Comparison of ENCODE assay signal across 28 cellular contexts in the genomic region with DNA sequence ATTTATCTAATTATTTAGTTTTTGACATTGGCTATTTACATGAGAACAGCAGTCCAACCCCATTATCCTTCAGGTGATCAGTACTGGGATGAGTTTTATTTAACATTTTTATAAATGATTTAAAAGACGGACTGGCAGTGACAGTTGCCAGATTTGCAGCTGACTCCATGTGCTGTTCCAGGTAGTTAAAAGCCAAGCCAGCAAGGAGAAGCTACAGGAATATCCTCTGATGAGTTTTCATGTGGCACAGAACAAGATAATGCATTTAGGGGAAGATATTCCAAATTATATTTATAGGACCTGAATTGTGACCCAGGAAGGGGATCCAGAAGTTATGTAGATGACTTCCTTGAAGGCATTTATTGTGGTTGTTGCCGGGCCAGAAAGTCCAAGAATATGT. TPM values are rescaled to one million over a fixed set of nuclear protein-coding genes. Genes with fewer than 3 reads are reported as not detected.
A peak's percentile ranks its signal among the peaks of the same experiment; 100 is the strongest.
DNase-seq lines count a peak whose midpoint lies in the region; ATAC-seq and TF ChIP-seq lines count a peak whose summit lies in the region.
"Had no signal": no experiment of that assay in that cellular context is flagged by ENCODE, and none has a peak within 500 bp of the region (broad histone marks: within the 10 kb centered on the region; RNA-seq: fewer than 3 reads in every experiment).

No MANE protein-coding gene starts in this region.

- TF ChIP-seq POLR2A in gastroesophageal sphincter (IDR thresholded peaks at IDR 0.05) (no peak), Peyer's patch (IDR thresholded peaks at IDR 0.05) (no peak)

- H2AFZ ChIP-seq in GM23248: no peak overlapping the region

- H3K36me3 ChIP-seq in GM23248 (ENCODE audit: low read depth) (0 out of 2 replicates have a peak, but pooled peaks cover 10% of the 10 kb centered on the region), SJSA1 (no peaks in the 10 kb centered on the region), gastroesophageal sphincter (no peaks in the 10 kb centered on the region), skeletal muscle tissue (ENCODE audit: control insufficient read depth in 3 of 3, insufficient read depth in 3 of 3, low read length in 3 of 3) (no peaks in the 10 kb centered on the region), Peyer's patch (no peaks in the 10 kb centered on the region)
- H3K36me3 ChIP-seq: adrenal gland, esophagus squamous epithelium, pancreas, SJCRH30, tibial artery had no signal

- H3K4me1 ChIP-seq in GM23248 (ENCODE audit: insufficient read depth) (peaks cover 86% of the 10 kb centered on the region), SJSA1 (replicated peaks) (peaks cover 50% of the 10 kb centered on the region), gastroesophageal sphincter (peaks cover 28 to 100% (median 30%) of the 10 kb centered on the region in 3 donors), skeletal muscle tissue (ENCODE audit: control insufficient read depth in 3 of 3, insufficient read depth in 3 of 3, low read length in 3 of 3) (peaks cover 24 to 45% (median 42%) of the 10 kb centered on the region in 3 donors), Peyer's patch (peaks cover 0 to 18% (median 0%) of the 10 kb centered on the region in 4 donors)

- DNase-seq in GM23248 (peak; percentile 2), SJSA1 (ENCODE audit: low read depth in 1 of 2, low spot score in 2 of 2) (no peak), Peyer's patch (no peak), left colon (no peak)
- DNase-seq in activated naive CD4-positive, alpha-beta T cell treated with anti-CD3 and anti-CD28 coated beads, Interleukin-2, amount 50 U/mL, for 16 hours: no peak
- DNase-seq: activated CD4-positive, alpha-beta T cell treated with anti-CD3 and anti-CD28 coated beads, Interleukin-2, amount 50 U/mL, for 48 hours; activated naive CD4-positive, alpha-beta T cell; activated T-cell treated with anti-CD3 and anti-CD28 coated beads, Interleukin-2, amount 50 U/mL, for 48 hours; adrenal gland; Calu3; cerebellar nuclear complex; dermis blood vessel endothelial cell; DND-41; esophagus squamous epithelium; GF-D8; HFFc6; hippocampal formation; immature natural killer cell; NCI-H1105; NCI-H187 treated with DMSO at 0.1 percent for 48 hours; NCI-H2171; NCI-H510A; pancreas; SJCRH30; tibial artery had no signal

- H3K9me3 ChIP-seq in GM23248 (ENCODE audit: low read depth): no peaks in the 10 kb centered on the region
- no peaks in the 10 kb centered on the region for H3K9me3 ChIP-seq in SJSA1 (replicated peaks)
- no peaks in the 10 kb centered on the region for H3K9me3 ChIP-seq in gastroesophageal sphincter
- H3K9me3 ChIP-seq in skeletal muscle tissue (ENCODE audit: control insufficient read depth in 3 of 3, low read length in 3 of 3): no peaks in the 10 kb centered on the region
- no peaks in the 10 kb centered on the region for H3K9me3 ChIP-seq in Peyer's patch
- H3K9me3 ChIP-seq: adrenal gland, esophagus squamous epithelium, pancreas, SJCRH30, tibial artery had no signal

- TF ChIP-seq EP300 in gastroesophageal sphincter (IDR thresholded peaks at IDR 0.05): no peak

- TF ChIP-seq CTCF in gastroesophageal sphincter (IDR thresholded peaks at IDR 0.05): no peak
- no peak for TF ChIP-seq CTCF in Peyer's patch (IDR thresholded peaks at IDR 0.05)

- H3K9ac ChIP-seq in GM23248 (peak overlapping the region; percentile 38; the same call in 1 of the 2 replicates), skeletal muscle tissue (ENCODE audit: low read depth in 1 of 3, low read length in 3 of 3) (peak overlapping the region in 1 of 3 donors; percentile 27)

- in situ Hi-C loops in GM23248 (cut with MboI): no loop called here

- H3K79me2 ChIP-seq in GM23248 (ENCODE audit: insufficient read depth): peaks cover 100% of the 10 kb centered on the region

- peaks cover 39% of the 10 kb centered on the region for H4K20me1 ChIP-seq in GM23248 (ENCODE audit: insufficient read depth)

- ATAC-seq in gastroesophageal sphincter (no peak), left colon (no peak)
- ATAC-seq: K562, pancreas had no signal

- H3K27me3 ChIP-seq in GM23248 (replicated peaks; ENCODE audit: insufficient read depth) (no peaks in the 10 kb centered on the region), SJSA1 (replicated peaks) (no peaks in the 10 kb centered on the region), gastroesophageal sphincter (no peaks in the 10 kb centered on the region), skeletal muscle tissue (ENCODE audit: control insufficient read depth in 3 of 3, insufficient read depth in 3 of 3, low read length in 3 of 3) (no peaks in the 10 kb centered on the region), Peyer's patch (no peaks in the 10 kb centered on the region)
- H3K27me3 ChIP-seq: adrenal gland, esophagus squamous epithelium, pancreas, SJCRH30, tibial artery had no signal

- peak overlapping the region; percentile 36 for H3K27ac ChIP-seq in GM23248
- peak overlapping the region; percentile 61 for H3K27ac ChIP-seq in SJSA1
- peak overlapping the region in 3 of 4 donors; percentile 3 to 49 (median 29) for H3K27ac ChIP-seq in gastroesophageal sphincter
- H3K27ac ChIP-seq in skeletal muscle tissue (ENCODE audit: low read depth, low read length): peak overlapping the region; percentile 50
- no peak overlapping the region for H3K27ac ChIP-seq in Peyer's patch
- H3K27ac ChIP-seq: esophagus squamous epithelium, pancreas, SJCRH30, tibial artery had no signal

- H3K4me3 ChIP-seq in GM23248 (peak overlapping the region; percentile 93), SJSA1 (no peak overlapping the region), gastroesophageal sphincter (no peak overlapping the region), skeletal muscle tissue (ENCODE audit: low read length in 3 of 3) (peak overlapping the region in 2 of 3 donors; percentile 29 to 34), Peyer's patch (no peak overlapping the region)
- H3K4me3 ChIP-seq: adrenal gland, esophagus squamous epithelium, K562, pancreas, SJCRH30, tibial artery had no signal

- WGBS in GM23248 (ENCODE audit: low coverage in 1 of 2, low lambda C conversion rate in 2 of 2, missing lambda C conversion rate in 2 of 2), 2 experiments: 51 to 54% methylated on average over 2 of the region's 2 CpGs
- WGBS in gastroesophageal sphincter (ENCODE audit: low coverage in 1 of 2), 2 donors: 35 to 43% methylated on average over 2 of the region's 2 CpGs

- peaks cover 86% of the 10 kb centered on the region for H3F3A ChIP-seq in GM23248 (ENCODE audit: insufficient read depth)

- H3K4me2 ChIP-seq in GM23248 (ENCODE audit: unreplicated experiment): peak overlapping the region; percentile 93

- no peaks in the 10 kb centered on the region for H3K9me2 ChIP-seq in GM23248 (ENCODE audit: insufficient read depth)

- intact Hi-C loops in left colon (cut with DNase I, micrococcal nuclease): no loop called here

RNA-seq across cellular contexts. Expression of a gene that starts 6.6 kb away (rescaled TPM):
- 186 and 243 TPM in 2 replicates for total RNA-seq in GM23248 (2014; rRNA removed; shearing (Covaris generic))
- 96.9 and 101 TPM in 2 replicates for polyA plus RNA-seq in GM23248 (2016; fragmentation: Nextera tagmentation; extraction: Ambion mirVana)
- 31.6 and 33.6 TPM in 2 replicates for total RNA-seq in SJSA1 (2014; rRNA removed; shearing (Covaris generic))
- total RNA-seq in gastroesophageal sphincter (10 to 100 TPM; 41.7 to 84.8 (median 58.0) TPM), skeletal muscle tissue (35.0 TPM), Peyer's patch (10 to 100 TPM; 15.1 to 35.5 (median 17.0) TPM), left colon (10 to 100 TPM; 12.9 to 15.0 TPM)

Comparison
In these comparisons a context has a peak if more than half of its experiments do, and no peak if none do; other contexts are left out.
1. H3K27ac ChIP-seq: peak in GM23248 (single experiment), SJSA1 (single experiment), gastroesophageal sphincter (3 of 4) and skeletal muscle tissue (single experiment); none in Peyer's patch (0 of 4).
2. H3K4me3 ChIP-seq: peak in GM23248 (single experiment) and skeletal muscle tissue (2 of 3); none in SJSA1 (single experiment), gastroesophageal sphincter (0 of 2) and Peyer's patch (0 of 4).